ENCODE assay signal across 8 cellular contexts in the genomic region with DNA sequence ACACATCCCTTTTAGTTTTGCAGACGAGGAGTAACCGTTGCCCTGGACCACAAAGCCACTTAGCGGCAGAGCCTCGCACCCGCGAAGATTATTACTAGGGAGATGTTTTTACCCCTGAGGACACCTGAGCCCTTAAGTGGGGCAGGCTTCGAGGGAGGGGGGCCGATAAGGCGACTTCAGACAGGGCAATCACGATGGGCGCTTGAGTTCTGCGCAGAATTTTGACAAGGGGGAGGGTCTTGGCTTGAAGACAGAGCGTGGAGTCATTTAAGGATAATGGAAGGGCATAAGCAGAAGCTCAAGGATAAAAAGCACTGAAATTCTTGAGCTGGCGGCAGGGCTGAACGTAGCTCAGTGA. TPM values are rescaled to one million over a fixed set of nuclear protein-coding genes. Genes with fewer than 3 reads are reported as not detected.
DNase-seq lines count a peak whose midpoint lies in the region; ATAC-seq and TF ChIP-seq lines count a peak whose summit lies in the region.

No MANE protein-coding gene starts in this region.

- H3F3A ChIP-seq in PC-9 (ENCODE audit: insufficient read depth, low read depth), result peaks cover 10% of the 10 kb centered on the region; the same call in 1 of the 2 replicates

- ATAC-seq in Right ventricle myocardium inferior (no peak), left ventricle myocardium superior (no peak), HG03196 (IDR thresholded peaks at IDR 0.05; ENCODE audit: unreplicated experiment) (peak; percentile 8)

- H3K27me3 Mint-ChIP-seq in MCF 10A (ENCODE audit: insufficient read depth, unreplicated experiment), result no peaks in the 10 kb centered on the region

- H3K79me2 ChIP-seq in PC-9 (ENCODE audit: low read depth), result peaks cover 20% of the 10 kb centered on the region

- H3K27ac ChIP-seq in PC-9, result peak overlapping the region; percentile 43; the same call in 1 of the 2 replicates
- peak overlapping the region; percentile 82 for H3K27ac ChIP-seq in layer of hippocampus (ENCODE audit: low read depth, low read length)

- CTCF ChIA-PET in PC-9 (lab: Charles Lee), result interaction anchor here (1.1 kb wide), 1 partner anchor 55 kb away, joined by 4 read pairs; no protein-coding TSS in a partner anchor
- CTCF ChIA-PET in MCF 10A (lab: Yijun Ruan, JAX), result interaction anchor here (0.6 to 1.3 kb wide), 5 partner anchors 14 to 1927 kb away, joined by 3 to 6 read pairs (median 3); no protein-coding TSS in a partner anchor

- H3K36me3 ChIP-seq in PC-9 (ENCODE audit: low read depth), result no peaks in the 10 kb centered on the region

- TF ChIP-seq CTCF in PC-9 (conservative IDR thresholded peaks at IDR 0.05) (no peak), MCF 10A (IDR thresholded peaks at IDR 0.05; ENCODE audit: unreplicated experiment) (no peak)

- POLR2A ChIA-PET in PC-9 (lab: Charles Lee; ENCODE audit: unreplicated experiment), result interaction anchor here (0.7 kb wide), 2 partner anchors 102 to 502 kb away, joined by 3 to 5 read pairs; no protein-coding TSS in a partner anchor
- POLR2A ChIA-PET in MCF 10A (lab: Yijun Ruan, JAX), result interaction anchor here (0.7 to 1.6 kb wide), 8 partner anchors 14 to 130 kb away, joined by 3 to 7 read pairs (median 3); a partner anchor contains a TSS

- peaks cover 6% of the 10 kb centered on the region for H3K36me3 Mint-ChIP-seq in MCF 10A (ENCODE audit: insufficient read depth, unreplicated experiment)

- intact Hi-C loops in Right ventricle myocardium inferior (cut with DNase I), result loop anchor here (1.0 kb wide), 1 partner anchor 102 kb away; a partner anchor contains a TSS
- intact Hi-C loops in left ventricle myocardium superior (cut with micrococcal nuclease), result no loop called here
- intact Hi-C loops in PC-9 (cut with micrococcal nuclease; ENCODE audit: unreplicated experiment), result loop anchor here (5.0 kb wide), 1 partner anchor 137 kb away; no protein-coding TSS in a partner anchor
- intact Hi-C loops in MCF 10A (cut with micrococcal nuclease), result loop anchor here (1.0 to 2.0 kb wide), 2 partner anchors 55 to 135 kb away; no protein-coding TSS in a partner anchor

- H3K4me3 ChIP-seq in PC-9, result peak overlapping the region; percentile 82

- H3K4me2 ChIP-seq in PC-9, result peak overlapping the region; percentile 95

- BruUV-seq in PC-9 (replicated peaks; lab: Mats Ljungman, UMichigan) (TSS peak; percentile 99), MCF 10A (replicated peaks; lab: Mats Ljungman, UMichigan) (TSS peak; percentile 91)

- H3K4me3 Mint-ChIP-seq in MCF 10A (ENCODE audit: unreplicated experiment), result peak overlapping the region; percentile 96

- H3K4me1 Mint-ChIP-seq in MCF 10A (ENCODE audit: insufficient read depth, unreplicated experiment), result peaks cover 34% of the 10 kb centered on the region

- no peaks in the 10 kb centered on the region for H3K9me2 ChIP-seq in PC-9 (ENCODE audit: insufficient read depth)

- peak overlapping the region; percentile 78 for H3K27ac Mint-ChIP-seq in MCF 10A (ENCODE audit: low read depth, unreplicated experiment)

- DNase-seq in Right ventricle myocardium inferior (ENCODE audit: missing footprints), result peak; percentile 60
- DNase-seq in left ventricle myocardium superior, result no peak
- DNase-seq in PC-9, result no peak
- peak; percentile 5 for DNase-seq in MCF 10A (ENCODE audit: unreplicated experiment)
- peak; percentile 53 for DNase-seq in stimulated activated naive CD4-positive, alpha-beta T cell treated with Interleukin-2 at 50 U/mL for 16 hours (lab: John Stamatoyannopoulos, UW)
- DNase-seq in activated effector memory CD4-positive, alpha-beta T cell treated with anti-CD3 and anti-CD28 coated beads, Interleukin-2, amount 50 U/mL, for 16 hours, result no peak

- H4K20me1 ChIP-seq in PC-9 (ENCODE audit: insufficient read depth), result no peaks in the 10 kb centered on the region

- no peaks in the 10 kb centered on the region for H3K9me3 ChIP-seq in PC-9 (ENCODE audit: insufficient read depth, low read depth)

- H2AFZ ChIP-seq in PC-9, result peak overlapping the region; percentile 90

- peaks cover 22% of the 10 kb centered on the region for H3K4me1 ChIP-seq in PC-9 (replicated peaks; ENCODE audit: insufficient read depth)

- H3K27me3 ChIP-seq in PC-9 (ENCODE audit: insufficient read depth, low read depth) (no peaks in the 10 kb centered on the region), layer of hippocampus (ENCODE audit: control insufficient read depth, insufficient read depth, low read length) (no peaks in the 10 kb centered on the region)

- no peaks in the 10 kb centered on the region for H3K9me3 Mint-ChIP-seq in MCF 10A (ENCODE audit: unreplicated experiment)

RNA-seq across cellular contexts. Expression of a gene that starts 0.6 kb away (rescaled TPM):
- total RNA-seq in Right ventricle myocardium inferior (0.43 TPM), left ventricle myocardium superior (0.32 TPM), PC-9 (2021) (28.7 and 40.3 TPM in 2 replicates), MCF 10A (2022) (11.9 and 19.1 TPM in 2 replicates)

RNA-seq across cellular contexts. Expression of a gene that starts 56.5 kb away (rescaled TPM):
- 0.41 TPM for total RNA-seq in Right ventricle myocardium inferior
- total RNA-seq in left ventricle myocardium superior, result 0.12 TPM
- not detected in 2 replicates for total RNA-seq in PC-9 (2021)
- total RNA-seq in MCF 10A (2022), result 6.2 and 9.6 TPM in 2 replicates

Comparison
In these comparisons a context has a peak if more than half of its experiments do, and no peak if none do; other contexts are left out.
1. DNase-seq: peak in Right ventricle myocardium inferior (single experiment), MCF 10A (single experiment) and stimulated activated naive CD4-positive, alpha-beta T cell treated with Interleukin-2 at 50 U/mL for 16 hours (single experiment); none in left ventricle myocardium superior (single experiment), PC-9 (0 of 2) and activated effector memory CD4-positive, alpha-beta T cell treated with anti-CD3 and anti-CD28 coated beads, Interleukin-2, amount 50 U/mL, for 16 hours (single experiment).